ENCODE assay signal across 1 cellular context in the genomic region with DNA sequence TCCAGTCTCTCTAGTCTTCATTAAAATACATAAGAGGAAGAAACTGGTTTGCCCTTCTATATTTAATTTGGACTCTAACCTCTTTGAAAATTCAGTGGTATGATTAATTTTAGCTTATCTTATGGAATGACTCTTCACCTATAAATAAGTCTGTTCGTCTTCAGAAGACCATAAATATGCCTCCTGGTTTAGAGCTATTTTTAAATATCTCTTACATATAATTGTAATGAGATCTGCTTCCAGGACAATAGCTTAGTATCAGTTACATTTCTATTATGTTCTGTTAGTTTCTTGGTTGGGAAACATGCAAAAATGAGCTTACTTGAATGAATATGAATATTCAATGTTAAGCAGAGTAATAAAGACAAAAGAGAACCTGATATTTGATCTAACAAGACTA.
TF ChIP-seq lines count a peak whose summit lies in the region.

No MANE protein-coding gene starts in this region.

TF ChIP-seq in HCT116, 20 proteins besides CTCF, POLR2A, EP300 and RAD21:
- TF ChIP-seq, protein P1, sequence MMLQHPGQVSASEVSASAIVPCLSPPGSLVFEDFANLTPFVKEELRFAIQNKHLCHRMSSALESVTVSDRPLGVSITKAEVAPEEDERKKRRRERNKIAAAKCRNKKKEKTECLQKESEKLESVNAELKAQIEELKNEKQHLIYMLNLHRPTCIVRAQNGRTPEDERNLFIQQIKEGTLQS (IDR thresholded peaks at IDR 0.05): no peak
- TF ChIP-seq, protein P2, sequence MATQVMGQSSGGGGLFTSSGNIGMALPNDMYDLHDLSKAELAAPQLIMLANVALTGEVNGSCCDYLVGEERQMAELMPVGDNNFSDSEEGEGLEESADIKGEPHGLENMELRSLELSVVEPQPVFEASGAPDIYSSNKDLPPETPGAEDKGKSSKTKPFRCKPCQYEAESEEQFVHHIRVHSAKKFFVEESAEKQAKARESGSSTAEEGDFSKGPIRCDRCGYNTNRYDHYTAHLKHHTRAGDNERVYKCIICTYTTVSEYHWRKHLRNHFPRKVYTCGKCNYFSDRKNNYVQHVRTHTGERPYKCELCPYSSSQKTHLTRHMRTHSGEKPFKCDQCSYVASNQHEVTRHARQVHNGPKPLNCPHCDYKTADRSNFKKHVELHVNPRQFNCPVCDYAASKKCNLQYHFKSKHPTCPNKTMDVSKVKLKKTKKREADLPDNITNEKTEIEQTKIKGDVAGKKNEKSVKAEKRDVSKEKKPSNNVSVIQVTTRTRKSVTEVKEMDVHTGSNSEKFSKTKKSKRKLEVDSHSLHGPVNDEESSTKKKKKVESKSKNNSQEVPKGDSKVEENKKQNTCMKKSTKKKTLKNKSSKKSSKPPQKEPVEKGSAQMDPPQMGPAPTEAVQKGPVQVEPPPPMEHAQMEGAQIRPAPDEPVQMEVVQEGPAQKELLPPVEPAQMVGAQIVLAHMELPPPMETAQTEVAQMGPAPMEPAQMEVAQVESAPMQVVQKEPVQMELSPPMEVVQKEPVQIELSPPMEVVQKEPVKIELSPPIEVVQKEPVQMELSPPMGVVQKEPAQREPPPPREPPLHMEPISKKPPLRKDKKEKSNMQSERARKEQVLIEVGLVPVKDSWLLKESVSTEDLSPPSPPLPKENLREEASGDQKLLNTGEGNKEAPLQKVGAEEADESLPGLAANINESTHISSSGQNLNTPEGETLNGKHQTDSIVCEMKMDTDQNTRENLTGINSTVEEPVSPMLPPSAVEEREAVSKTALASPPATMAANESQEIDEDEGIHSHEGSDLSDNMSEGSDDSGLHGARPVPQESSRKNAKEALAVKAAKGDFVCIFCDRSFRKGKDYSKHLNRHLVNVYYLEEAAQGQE (IDR thresholded peaks at IDR 0.05; ENCODE audit: low read depth): no peak
